ENCODE assay signal across 8 cellular contexts in genomic region chr3:13110678-13111116, GRCh38. TPM values are rescaled to one million over a fixed set of nuclear protein-coding genes. Genes with fewer than 3 reads are reported as not detected.
DNase-seq lines count a peak whose midpoint lies in the region; ATAC-seq and TF ChIP-seq lines count a peak whose summit lies in the region.

No MANE protein-coding gene starts in this region.

- peaks cover 7 to 8% of the 10 kb centered on the region in 2 donors for H3K4me1 Mint-ChIP-seq in immature natural killer cell

- H3K9me2 ChIP-seq in PC-9 (ENCODE audit: insufficient read depth), result no peaks in the 10 kb centered on the region

- BruUV-seq in PC-9 (replicated peaks; lab: Mats Ljungman, UMichigan), result no TSS peak

- no peak overlapping the region for H3K4me3 Mint-ChIP-seq in immature natural killer cell

- H3K9me3 Mint-ChIP-seq in immature natural killer cell, result no peaks in the 10 kb centered on the region

- H3K36me3 Mint-ChIP-seq in immature natural killer cell, result no peaks in the 10 kb centered on the region

- intact Hi-C loops in Right ventricle myocardium inferior (cut with DNase I) (no loop called here), Right ventricle myocardium superior (cut with DNase I) (no loop called here), PC-9 (cut with micrococcal nuclease; ENCODE audit: unreplicated experiment) (loop anchor here (5.0 kb wide), 1 partner anchor 172 kb away; no protein-coding TSS in a partner anchor), stomach (cut with DNase I; ENCODE audit: low total_unique reads) (no loop called here)

- 12 to 31% (median 29%) methylated on average over 7 to 8 of the region's 8 CpGs for WGBS in stomach, 5 donors

- no peak for TF ChIP-seq POLR2A in stomach (IDR thresholded peaks at IDR 0.05)

- POLR2A ChIA-PET in PC-9 (lab: Charles Lee; ENCODE audit: unreplicated experiment), result interaction anchor here (0.5 to 0.7 kb wide), 3 partner anchors 8 to 155 kb away, joined by 3 read pairs; no protein-coding TSS in a partner anchor

- no peaks in the 10 kb centered on the region for H3K9me3 ChIP-seq in PC-9 (ENCODE audit: insufficient read depth, low read depth)
- H3K9me3 ChIP-seq in stomach, result no peaks in the 10 kb centered on the region
- H3K9me3 ChIP-seq in right atrium auricular region, result no peaks in the 10 kb centered on the region

- CTCF ChIA-PET in PC-9 (lab: Charles Lee), result interaction anchor here (1.4 kb wide), 1 partner anchor 18 kb away, joined by 5 read pairs; no protein-coding TSS in a partner anchor

- H4K20me1 ChIP-seq in PC-9 (ENCODE audit: insufficient read depth), result no peaks in the 10 kb centered on the region

- peak overlapping the region in 3 of 6 donors; percentile 55 to 74 (median 74) for H3K27ac Mint-ChIP-seq in immature natural killer cell

- H3K27me3 ChIP-seq in PC-9 (ENCODE audit: insufficient read depth, low read depth) (no peaks in the 10 kb centered on the region), stomach (peaks cover 0 to 27% (median 0%) of the 10 kb centered on the region in 3 donors), right atrium auricular region (no peaks in the 10 kb centered on the region)

- peak overlapping the region; percentile 72 for H3K4me2 ChIP-seq in PC-9

- DNase-seq in Right ventricle myocardium inferior (ENCODE audit: missing footprints) (peak; percentile 7), Right ventricle myocardium superior (no peak), PC-9 (peak; percentile 45 to 90), immature natural killer cell (peak; percentile 26 to 37 (median 30)), NCI-H146 treated with DMSO at 0.1 percent for 48 hours (lab: John Stamatoyannopoulos, UW; ENCODE audit: unreplicated experiment) (no peak), stomach (no peak), right atrium auricular region (ENCODE audit: low spot score) (no peak)

- ATAC-seq in Right ventricle myocardium inferior (no peak), Right ventricle myocardium superior (ENCODE audit: poor library complexity) (no peak), HG02763 (IDR thresholded peaks at IDR 0.05; ENCODE audit: unreplicated experiment) (peak; percentile 66)

- H3K27ac ChIP-seq in PC-9 (peak overlapping the region; percentile 82), stomach (peak overlapping the region in 2 of 5 donors; percentile 18 to 52), right atrium auricular region (no peak overlapping the region)

- peak overlapping the region; percentile 31; the same call in 1 of the 2 replicates for H3K4me3 ChIP-seq in PC-9
- H3K4me3 ChIP-seq in stomach, result no peak overlapping the region
- no peak overlapping the region for H3K4me3 ChIP-seq in right atrium auricular region

- no peaks in the 10 kb centered on the region for H3K79me2 ChIP-seq in PC-9 (ENCODE audit: low read depth)

- H3K36me3 ChIP-seq in PC-9 (ENCODE audit: low read depth) (no peaks in the 10 kb centered on the region), stomach (no peaks in the 10 kb centered on the region), right atrium auricular region (no peaks in the 10 kb centered on the region)

- no peak for TF ChIP-seq CTCF in PC-9 (conservative IDR thresholded peaks at IDR 0.05)
- no peak for TF ChIP-seq CTCF in stomach (IDR thresholded peaks at IDR 0.05)
- no peak for TF ChIP-seq CTCF in right atrium auricular region (IDR thresholded peaks at IDR 0.05)

- H3K4me1 ChIP-seq in PC-9 (replicated peaks; ENCODE audit: insufficient read depth) (peaks cover 84% of the 10 kb centered on the region), stomach (peaks cover 17 to 22% (median 19%) of the 10 kb centered on the region in 4 donors), right atrium auricular region (peaks cover 0 to 9% of the 10 kb centered on the region in 2 donors)

- peaks cover 67% of the 10 kb centered on the region for H3F3A ChIP-seq in PC-9 (ENCODE audit: insufficient read depth, low read depth)

- H3K27me3 Mint-ChIP-seq in immature natural killer cell (ENCODE audit: low read depth in 3 of 3), result peaks cover 2 to 4% (median 2%) of the 10 kb centered on the region in 3 donors

- TF ChIP-seq EP300 in stomach (IDR thresholded peaks at IDR 0.05), result no peak

- no peak overlapping the region for H2AFZ ChIP-seq in PC-9

RNA-seq across cellular contexts. Expression of gene IQSEC1, which starts 37.5 kb away (rescaled TPM):
- total RNA-seq in Right ventricle myocardium inferior, result 81.2 TPM
- 78.6 TPM for total RNA-seq in Right ventricle myocardium superior
- total RNA-seq in PC-9 (2021), result 30.1 and 30.7 TPM in 2 replicates
- 10 to 100 TPM in 2 of 3 donors, 1 to 10 TPM in 1; 9.0 to 40.5 (median 15.3) TPM for polyA plus RNA-seq in immature natural killer cell
- total RNA-seq in stomach, result 10 to 100 TPM; 18.1 to 46.9 (median 30.7) TPM
- 10 to 100 TPM in 1 of 3 donors, 1 to 10 TPM in 2; 6.7 to 10.4 (median 9.5) TPM for polyA plus RNA-seq in stomach
- 10 to 100 TPM; 57.5 to 63.9 TPM for total RNA-seq in right atrium auricular region

Comparison
In these comparisons a context has a peak if more than half of its experiments do, and no peak if none do; other contexts are left out.
1. DNase-seq: peak in Right ventricle myocardium inferior (single experiment), PC-9 (2 of 2) and immature natural killer cell (3 of 3); none in Right ventricle myocardium superior (single experiment), NCI-H146 treated with DMSO at 0.1 percent for 48 hours (single experiment), stomach (single experiment) and right atrium auricular region (single experiment).